Comparison of ENCODE assay signal across 22 cellular contexts in the genomic region with DNA sequence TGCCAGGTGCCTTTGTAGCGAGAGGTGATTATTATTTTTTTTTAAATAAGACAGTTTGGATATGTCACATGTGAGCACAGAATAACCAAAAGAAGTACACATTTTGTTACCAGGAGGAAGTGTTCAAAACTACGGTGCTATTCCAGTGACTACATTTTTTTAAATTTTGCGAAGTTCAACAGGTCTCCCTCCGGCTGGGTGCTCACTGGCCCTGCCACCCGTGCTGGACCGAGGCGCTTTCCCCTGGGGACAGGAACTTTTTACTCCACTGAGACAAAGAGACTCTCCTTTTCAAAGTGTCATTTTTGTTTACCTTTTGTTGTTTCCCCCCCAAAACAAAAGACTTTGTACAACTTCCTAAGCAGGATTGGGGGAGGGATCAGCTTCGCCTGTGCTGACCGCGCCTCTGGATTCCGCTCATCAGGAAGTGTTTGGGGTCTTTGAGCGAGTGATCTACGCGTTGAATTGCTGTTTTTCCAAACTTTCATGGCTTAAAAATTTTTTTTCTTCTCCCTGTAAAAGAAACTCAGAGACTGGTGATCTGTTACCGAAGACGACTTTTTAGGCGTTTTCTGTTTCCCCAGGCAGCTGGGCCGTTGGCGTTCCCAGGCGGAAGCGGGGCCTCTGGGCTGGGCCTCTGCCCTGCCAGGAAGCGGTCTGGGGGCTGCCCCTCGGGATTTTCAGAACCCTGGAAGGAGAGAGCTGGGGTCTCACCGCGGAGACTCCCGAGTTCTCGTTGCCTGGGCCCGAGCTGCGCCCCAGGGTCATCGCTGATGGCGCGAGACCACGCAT. TPM values are rescaled to one million over a fixed set of nuclear protein-coding genes. Genes with fewer than 3 reads are reported as not detected.
A peak's percentile ranks its signal among the peaks of the same experiment; 100 is the strongest.
DNase-seq lines count a peak whose midpoint lies in the region; FAIRE-seq and TF ChIP-seq lines count a peak whose summit lies in the region.
"Had no signal": no experiment of that assay in that cellular context is flagged by ENCODE, and none has a peak within 500 bp of the region (broad histone marks: within the 10 kb centered on the region; RNA-seq: fewer than 3 reads in every experiment).

No MANE protein-coding gene starts in this region.

- no peak for TF ChIP-seq RAD21 in H1 (IDR thresholded peaks at IDR 0.05 in 1 of 2, conservative IDR thresholded peaks at IDR 0.05 in 1 of 2; ENCODE audit: low read depth in 2 of 2, low read length in 2 of 2)

- H3K4me1 ChIP-seq in HEK293 (ENCODE audit: control insufficient read depth, insufficient read depth, low read length) = no peaks in the 10 kb centered on the region; the same call in 1 of the 2 replicates
- peaks cover 0 to 15% (median 10%) of the 10 kb centered on the region in 4 experiments; a peak in 5 of 7 replicates for H3K4me1 ChIP-seq in H1 (replicated peaks in 1 of 4; ENCODE audit: control insufficient read depth in 3 of 4, insufficient read depth in 4 of 4, low read length in 3 of 4)
- peaks cover 16% of the 10 kb centered on the region for H3K4me1 ChIP-seq in neural progenitor cell
- H3K4me1 ChIP-seq: BE2C had no signal

- H4K91ac ChIP-seq in H1 (replicated peaks; ENCODE audit: insufficient read length, low read length) = no peak overlapping the region

- H3K56ac ChIP-seq in H1 (replicated peaks; ENCODE audit: insufficient read length, low read depth, low read length) = no peak overlapping the region

- DNase-seq in GM13976 (ENCODE audit: low spot score) = peak; percentile 37
- peak in 1 of 2 experiments; percentile 49 for DNase-seq in H1 (ENCODE audit: low read depth in 1 of 2, low spot score in 2 of 2)
- peak; percentile 66 for DNase-seq in neural progenitor cell (ENCODE audit: low spot score)
- no peak for DNase-seq in NCI-H187 treated with DMSO at 0.1 percent for 48 hours (lab: John Stamatoyannopoulos, UW)
- no peak for DNase-seq in lower leg skin (ENCODE audit: low spot score in 2 of 2)
- no peak for DNase-seq in kidney glomerular epithelial cell (lab: John Stamatoyannopoulos, UW)
- no peak for DNase-seq in iPS-NIHi11 (ENCODE audit: low spot score)
- DNase-seq: BE2C, DMS79, HFFc6, KG1, NCI-H1092 treated with DMSO at 0.1 percent for 48 hours, NCI-H146, NCI-H2029 treated with DMSO at 0.1 percent for 48 hours, NCI-H2171, NCI-H345, NCI-H524 treated with DMSO at 0.1 percent for 48 hours, Right ventricle myocardium superior had no signal

- no peak overlapping the region for H2BK12ac ChIP-seq in H1 (ENCODE audit: low read depth, low read length)

- peak overlapping the region; percentile 88 for H3K4me3 Mint-ChIP-seq in neural progenitor cell
- H3K4me3 Mint-ChIP-seq: HFFc6 had no signal

- H3K4ac ChIP-seq in H1 (replicated peaks; ENCODE audit: insufficient read length, low read depth, low read length) = no peak overlapping the region

- no peak overlapping the region for H3K9ac ChIP-seq in H1 (replicated peaks in 1 of 4; ENCODE audit: extremely low read depth in 1 of 4, low read depth in 3 of 4, low read length in 3 of 4)
- no peak overlapping the region for H3K9ac ChIP-seq in neural progenitor cell

- no peak overlapping the region for H4K5ac ChIP-seq in H1 (ENCODE audit: insufficient read length, low read depth, low read length)

- no peak overlapping the region for H2BK5ac ChIP-seq in H1 (ENCODE audit: low read depth, low read length)

- no peak overlapping the region for H3K23ac ChIP-seq in H1 (ENCODE audit: insufficient read length)

- H3K27me3 ChIP-seq in H1 (replicated peaks in 1 of 4; ENCODE audit: control insufficient read depth in 3 of 4, extremely low read depth in 1 of 4, insufficient read depth in 3 of 4, low read length in 3 of 4) = peaks cover 94 to 100% (median 98%) of the 10 kb centered on the region in 4 experiments
- peaks cover 100% of the 10 kb centered on the region for H3K27me3 ChIP-seq in neural progenitor cell

- peaks cover 60% of the 10 kb centered on the region for H3K4me1 Mint-ChIP-seq in neural progenitor cell

- H3K4me3 ChIP-seq in HEK293 (ENCODE audit: low read depth, low read length) = no peak overlapping the region
- H3K4me3 ChIP-seq in H1 (ENCODE audit: extremely low read depth in 1 of 4, insufficient read depth in 2 of 4, low read depth in 3 of 4, low read length in 4 of 4) = no peak overlapping the region
- H3K4me3 ChIP-seq in neural progenitor cell = no peak overlapping the region
- no peak overlapping the region for H3K4me3 ChIP-seq in lower leg skin (ENCODE audit: low read depth, poor library complexity, severe bottlenecking)
- H3K4me3 ChIP-seq: GM12878 had no signal

- in situ Hi-C loops in GM13976 (cut with MboI; ENCODE audit: low sequenced_read_pairs, unreplicated experiment) = no loop called here

- no peak overlapping the region for H2BK20ac ChIP-seq in H1 (ENCODE audit: low read length)

- no peak for TF ChIP-seq EP300 in H1 (IDR thresholded peaks at IDR 0.05; ENCODE audit: borderline replicate concordance in 1 of 2, low read depth in 2 of 2, low read length in 2 of 2)

- intact Hi-C loops in lower leg skin (cut with DNase I; ENCODE audit: low total_unique reads) = no loop called here

- POLR2A ChIA-PET in HEK293 (lab: Yijun Ruan, JAX) (no interaction called here), H1 (lab: Charles Lee; ENCODE audit: partially characterized antibody) (interaction anchor here (1.1 to 1.9 kb wide), 2 partner anchors 14 to 93 kb away, joined by 3 to 4 read pairs; no protein-coding TSS in a partner anchor)

- H2AK5ac ChIP-seq in H1 (ENCODE audit: low read depth, low read length) = no peak overlapping the region

- H2AFZ ChIP-seq in H1 (ENCODE audit: low read length) (no peak overlapping the region), neural progenitor cell (replicated peaks) (no peak overlapping the region)

- no peak for TF ChIP-seq CTCF in GM13976 (IDR thresholded peaks at IDR 0.05; ENCODE audit: borderline replicate concordance, control extremely low read depth, extremely low read depth, insufficient read depth, missing control alignments)
- no peak for TF ChIP-seq CTCF in HEK293 (tag by site-specific recombination; IDR thresholded peaks at IDR 0.05)
- TF ChIP-seq CTCF in H1 (IDR thresholded peaks at IDR 0.05; ENCODE audit: control extremely low read depth in 1 of 3, insufficient read depth in 1 of 3, low read depth in 1 of 3, low read length in 3 of 3) = no peak
- TF ChIP-seq CTCF in neural progenitor cell (IDR thresholded peaks at IDR 0.05) = no peak
- no peak for TF ChIP-seq CTCF in lower leg skin (IDR thresholded peaks at IDR 0.05)

- peaks cover 14% of the 10 kb centered on the region for H3K36me3 Mint-ChIP-seq in neural progenitor cell

- peaks cover 41% of the 10 kb centered on the region for H3F3A ChIP-seq in neural progenitor cell (ENCODE audit: low read depth)

- H4K20me1 ChIP-seq in H1 (replicated peaks in 1 of 2; ENCODE audit: control insufficient read depth in 1 of 2, insufficient read depth in 2 of 2, low read length in 2 of 2) (peaks cover 25 to 45% of the 10 kb centered on the region in 2 experiments), neural progenitor cell (ENCODE audit: low read depth) (peaks cover 100% of the 10 kb centered on the region)

- no peak overlapping the region for H3K27ac ChIP-seq in HEK293 (ENCODE audit: extremely low read depth, low read depth, low read length)
- no peak overlapping the region for H3K27ac ChIP-seq in H1 (ENCODE audit: low read depth, low read length)
- H3K27ac ChIP-seq in neural progenitor cell = no peak overlapping the region

- H3K79me1 ChIP-seq in H1 (ENCODE audit: low read depth, low read length) = no peaks in the 10 kb centered on the region

- no peak overlapping the region for H3K18ac ChIP-seq in H1 (ENCODE audit: extremely low read depth, low read length)

- peak overlapping the region; percentile 71 for H3K27ac Mint-ChIP-seq in neural progenitor cell
- H3K27ac Mint-ChIP-seq: HFFc6 had no signal

- peaks cover 0 to 49% of the 10 kb centered on the region in 2 experiments; a peak in 1 of 3 replicates for H3K36me3 ChIP-seq in HEK293 (ENCODE audit: control insufficient read depth in 2 of 2, insufficient read depth in 1 of 2, low read length in 2 of 2)
- H3K36me3 ChIP-seq in H1 (ENCODE audit: control insufficient read depth in 2 of 4, insufficient read depth in 4 of 4, low read length in 3 of 4) = peaks cover 0 to under 1% (median 0%) of the 10 kb centered on the region in 4 experiments; a peak in 1 of 8 replicates
- H3K36me3 ChIP-seq in neural progenitor cell = no peaks in the 10 kb centered on the region
- H3K36me3 ChIP-seq: BE2C had no signal

- no peak overlapping the region for H4K8ac ChIP-seq in H1 (ENCODE audit: extremely low read depth, insufficient read depth, low read length)

- 9% methylated on average over 33 of the region's 33 CpGs; no CpG with 5 or more reads in 1 of the 2 experiments for WGBS in H1 (ENCODE audit: extremely low coverage in 1 of 2, insufficient coverage in 1 of 2, insufficient read length in 1 of 2, insufficient replicate concordance in 2 of 2, low coverage in 1 of 2, low lambda C conversion rate in 2 of 2, missing lambda C conversion rate in 1 of 2), 2 experiments
- 15 to 18% methylated on average over 33 of the region's 33 CpGs for WGBS in lower leg skin, 2 donors

- H2BK15ac ChIP-seq in H1 (ENCODE audit: low read length) = no peak overlapping the region

- FAIRE-seq in H1 (lab: Jason Lieb, UNC) = no peak
- FAIRE-seq: GM12878, H54 had no signal

- H3K14ac ChIP-seq in H1 (ENCODE audit: insufficient read length) = no peak overlapping the region

- H3K9me3 ChIP-seq in HEK293 (ENCODE audit: control insufficient read depth, insufficient read depth, low read depth, low read length) = no peaks in the 10 kb centered on the region
- no peaks in the 10 kb centered on the region for H3K9me3 ChIP-seq in H1 (ENCODE audit: insufficient read depth in 2 of 2, low read depth in 1 of 2, low read length in 1 of 2)
- H3K9me3 ChIP-seq in neural progenitor cell (ENCODE audit: low read depth) = no peaks in the 10 kb centered on the region
- H3K9me3 ChIP-seq: BE2C had no signal

- H3K4me2 ChIP-seq in H1 (ENCODE audit: insufficient read depth in 1 of 2, low read depth in 2 of 2, low read length in 2 of 2) (no peak overlapping the region), neural progenitor cell (no peak overlapping the region)

- CTCF ChIA-PET in HEK293 (lab: Yijun Ruan, JAX) = interaction anchor here (0.6 kb wide), 1 partner anchor 109 kb away, joined by 3 read pairs; no protein-coding TSS in a partner anchor
- CTCF ChIA-PET in H1 (lab: Charles Lee; ENCODE audit: partially characterized antibody) = interaction anchor here (1.2 to 1.7 kb wide), 2 partner anchors 42 to 92 kb away, joined by 3 to 4 read pairs; no protein-coding TSS in a partner anchor

- no peak for TF ChIP-seq POLR2A in H1 (IDR thresholded peaks at IDR 0.05; ENCODE audit: control extremely low read depth in 1 of 2, low read depth in 2 of 2, low read length in 2 of 2)
- no peak for TF ChIP-seq POLR2A in lower leg skin (IDR thresholded peaks at IDR 0.05)

- no peak overlapping the region for H2BK120ac ChIP-seq in H1 (replicated peaks; ENCODE audit: low read depth, low read length)

- peaks cover 4% of the 10 kb centered on the region; the same call in 1 of the 2 replicates for H3K23me2 ChIP-seq in H1 (ENCODE audit: low read depth, low read length)

- H3K27me3 Mint-ChIP-seq in neural progenitor cell (ENCODE audit: insufficient read depth, low read depth) = peaks cover 66% of the 10 kb centered on the region

- peaks cover 4% of the 10 kb centered on the region for H3K9me3 Mint-ChIP-seq in neural progenitor cell
- H3K9me3 Mint-ChIP-seq: HFFc6 had no signal

- no peaks in the 10 kb centered on the region for H3K79me2 ChIP-seq in H1 (ENCODE audit: control insufficient read depth in 1 of 2, insufficient read depth in 2 of 2, low read length in 2 of 2)
- H3K79me2 ChIP-seq in neural progenitor cell (ENCODE audit: low read depth) = no peaks in the 10 kb centered on the region

RNA-seq across cellular contexts. Expression of gene EN2, which starts 7.2 kb away (rescaled TPM):
- total RNA-seq in H1 (2021; fragmentation: NEBNext Ultra II Directional; extraction: Animal tissue kit (Norgen Biotek cat#: 25700)) = not detected in 2 replicates
- polyA plus RNA-seq in H1 (2011; rRNA removed) = 0.03 TPM in 1 of 2 replicates, not detected in the other
- polyA plus RNA-seq in H1 (2011; cell fraction: cytosol; rRNA removed) = not detected
- polyA plus RNA-seq in H1 (2011; cell fraction: nucleus; rRNA removed) = not detected
- polyA plus RNA-seq in H1 (2012, experiment 1 of 2) = 0.04 TPM in 1 of 4 replicates, not detected in the others
- not detected for polyA plus RNA-seq in H1 (2012, experiment 2 of 2)
- not detected for polyA plus RNA-seq in H1 (2013, experiment 1 of 2)
- polyA plus RNA-seq in H1 (2013, experiment 2 of 2) = not detected
- polyA minus RNA-seq in H1 (2011; rRNA and poly(A)+ RNA removed) = not detected in 2 replicates
- not detected for polyA minus RNA-seq in H1 (2011; cell fraction: cytosol; rRNA and poly(A)+ RNA removed)
- polyA minus RNA-seq in H1 (2011; cell fraction: nucleus; rRNA and poly(A)+ RNA removed) = not detected
- not detected in 2 replicates for total RNA-seq in neural progenitor cell (ENCODE audit: low replicate concordance)
- total RNA-seq in lower leg skin = under 1 TPM in 2 of 4 donors, not detected in 2; 0.04 to 0.52 TPM
- total RNA-seq: A673, GM12878, HFFc6 had no signal
- polyA plus RNA-seq: GM12878 had no signal

Comparison
In these comparisons a context has a peak if more than half of its experiments do, and no peak if none do; other contexts are left out.
1. DNase-seq: peak in GM13976 (single experiment) and neural progenitor cell (single experiment); none in NCI-H187 treated with DMSO at 0.1 percent for 48 hours (single experiment), lower leg skin (0 of 2), kidney glomerular epithelial cell (single experiment) and iPS-NIHi11 (single experiment).